Comparison of ENCODE assay signal across 17 cellular contexts in genomic region chr6:12351672-12352071, GRCh38.
"Had no signal": no experiment of that assay in that cellular context is flagged by ENCODE, and none has a peak within 500 bp of the region (broad histone marks: within the 10 kb centered on the region; RNA-seq: fewer than 3 reads in every experiment).

No MANE protein-coding gene starts in this region.

- FAIRE-seq: TTC549 had no signal

- ATAC-seq: activated CD8-positive, alpha-beta T cell treated with anti-CD3 and anti-CD28 coated beads for 36 hours; effector memory CD8-positive, alpha-beta T cell; left lung; upper lobe of right lung had no signal

- DNase-seq: activated CD4-positive, alpha-beta T cell treated with anti-CD3 and anti-CD28 coated beads for 4 hours; activated CD8-positive, alpha-beta T cell treated with anti-CD3 and anti-CD28 coated beads for 36 hours; activated naive CD4-positive, alpha-beta T cell treated with anti-CD3 and anti-CD28 coated beads for 36 hours; activated T-cell treated with anti-CD3 and anti-CD28 coated beads, Interleukin-2, amount 50 U/mL, for 24 hours; anterior cingulate cortex; caudate nucleus; effector memory CD8-positive, alpha-beta T cell; left lung; occipital lobe; posterior cingulate gyrus; retina; stimulated activated CD4-positive, alpha-beta T cell treated with anti-CD3 and anti-CD28 coated beads, Interleukin-12 subunit alpha, Interleukin-12 subunit beta, amount 100 ng/mL, for 4 hours; stimulated activated CD4-positive, alpha-beta T cell treated with anti-CD3 and anti-CD28 coated beads, Interleukin-1b, Interleukin-23, amount 100 ng/mL, for 48 hours; stimulated activated CD8-positive, alpha-beta memory T cell treated with anti-CD3 and anti-CD28 coated beads, Interleukin-4, amount 100 ng/mL, for 48 hours; stimulated activated naive CD4-positive, alpha-beta T cell; upper lobe of right lung had no signal

- H3K4me3 ChIP-seq: left lung, upper lobe of right lung had no signal

- H3K36me3 ChIP-seq: left lung, upper lobe of right lung had no signal

- H3K4me1 ChIP-seq: left lung had no signal

- H3K27ac ChIP-seq: left lung, upper lobe of right lung had no signal

- H3K27me3 ChIP-seq: left lung, upper lobe of right lung had no signal
